Comparison of ENCODE assay signal across 8 cellular contexts in the genomic region with DNA sequence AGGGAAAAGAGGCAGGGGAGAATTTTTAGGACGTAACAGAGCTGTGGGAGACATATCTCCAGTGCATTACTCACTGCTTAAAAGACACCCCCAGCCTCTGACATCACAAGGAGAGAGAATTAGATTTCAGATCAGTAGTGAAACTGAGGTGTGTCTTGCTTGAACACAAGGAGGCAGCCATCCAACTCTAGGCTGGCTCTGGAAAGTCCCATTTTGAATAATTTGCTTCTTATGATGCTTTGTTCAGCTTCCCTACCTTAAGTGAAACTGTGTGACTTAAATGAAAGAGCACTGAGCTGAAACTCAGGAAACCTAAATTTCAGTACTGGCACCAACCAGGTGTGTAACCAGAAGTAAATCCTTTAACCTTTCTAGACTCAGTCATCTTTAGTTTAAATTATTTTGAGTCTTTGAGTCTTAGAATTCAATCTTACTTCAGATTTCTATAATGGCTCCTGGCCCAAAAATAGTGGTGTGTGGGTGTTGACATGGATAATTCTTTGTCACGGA.
DNase-seq lines count a peak whose midpoint lies in the region; ATAC-seq and TF ChIP-seq lines count a peak whose summit lies in the region.

No MANE protein-coding gene starts in this region.

- no peak overlapping the region for H3K4me3 Mint-ChIP-seq in T-helper 17 cell
- H3K4me3 Mint-ChIP-seq in chondrocyte (ENCODE audit: unreplicated experiment) = no peak overlapping the region
- no peak overlapping the region for H3K4me3 Mint-ChIP-seq in Caco-2 (ENCODE audit: unreplicated experiment)

- BruUV-seq in Caco-2 (replicated peaks; lab: Mats Ljungman, UMichigan) = no TSS peak

- H3K9ac ChIP-seq in skeletal muscle satellite cell (ENCODE audit: low read depth, low read length) = peak overlapping the region; percentile 19

- H3K27me3 Mint-ChIP-seq in T-helper 17 cell = no peaks in the 10 kb centered on the region
- no peaks in the 10 kb centered on the region for H3K27me3 Mint-ChIP-seq in chondrocyte (ENCODE audit: low read depth)
- no peaks in the 10 kb centered on the region for H3K27me3 Mint-ChIP-seq in Caco-2 (ENCODE audit: insufficient read depth, unreplicated experiment)

- H3K4me3 ChIP-seq in skeletal muscle satellite cell (ENCODE audit: low read length) (no peak overlapping the region), Caco-2 (ENCODE audit: low read depth, low read length) (no peak overlapping the region), H7 (ENCODE audit: insufficient read depth, low read depth, low read length) (no peak overlapping the region)

- H3K9me3 ChIP-seq in T-helper 17 cell (ENCODE audit: control insufficient read depth, low read length, poor library complexity, severe bottlenecking) (no peaks in the 10 kb centered on the region), skeletal muscle satellite cell (replicated peaks; ENCODE audit: low read length) (no peaks in the 10 kb centered on the region), Caco-2 (no peaks in the 10 kb centered on the region)

- CTCF ChIA-PET in Caco-2 (lab: Charles Lee) = no interaction called here

- intact Hi-C loops in Caco-2 (cut with micrococcal nuclease; ENCODE audit: unreplicated experiment) = no loop called here

- peaks cover 13% of the 10 kb centered on the region for H3K4me1 ChIP-seq in skeletal muscle satellite cell (ENCODE audit: control insufficient read depth, insufficient read depth, low read length)
- H3K4me1 ChIP-seq in Caco-2 = no peaks in the 10 kb centered on the region

- no peaks in the 10 kb centered on the region for H3K36me3 ChIP-seq in skeletal muscle satellite cell (ENCODE audit: insufficient read depth, low read length)
- H3K36me3 ChIP-seq in Caco-2 (ENCODE audit: control insufficient read depth, insufficient read depth, low read length) = no peaks in the 10 kb centered on the region
- H3K36me3 ChIP-seq in H7 (replicated peaks; ENCODE audit: control insufficient read depth, insufficient read depth, low read length) = no peaks in the 10 kb centered on the region

- H3K9me3 Mint-ChIP-seq in chondrocyte (ENCODE audit: low read depth) = no peaks in the 10 kb centered on the region
- no peaks in the 10 kb centered on the region for H3K9me3 Mint-ChIP-seq in Caco-2 (ENCODE audit: unreplicated experiment)

- peak; percentile 50 for TF ChIP-seq CTCF in chondrocyte (IDR thresholded peaks at IDR 0.05)
- no peak for TF ChIP-seq CTCF in Caco-2 (IDR thresholded peaks at IDR 0.05; ENCODE audit: insufficient read depth in 1 of 2, low read depth in 1 of 2, low read length in 1 of 2, severe bottlenecking in 1 of 2, unreplicated experiment in 1 of 2)

- H3K4me2 ChIP-seq in skeletal muscle satellite cell (ENCODE audit: low read length) = peak overlapping the region; percentile 37

- H3K4me1 Mint-ChIP-seq in T-helper 17 cell (peaks cover 55% of the 10 kb centered on the region), chondrocyte (ENCODE audit: low read depth) (peaks cover 14% of the 10 kb centered on the region), Caco-2 (ENCODE audit: low read depth, unreplicated experiment) (no peaks in the 10 kb centered on the region)

- H3K27me3 ChIP-seq in skeletal muscle satellite cell (ENCODE audit: control insufficient read depth, insufficient read depth, low read length) (no peaks in the 10 kb centered on the region), Caco-2 (replicated peaks; ENCODE audit: control insufficient read depth, insufficient read depth, low read length) (no peaks in the 10 kb centered on the region), H7 (ENCODE audit: control insufficient read depth, insufficient read depth, low read length) (no peaks in the 10 kb centered on the region)

- no peaks in the 10 kb centered on the region for H3K36me3 Mint-ChIP-seq in T-helper 17 cell (ENCODE audit: low read depth)
- no peaks in the 10 kb centered on the region for H3K36me3 Mint-ChIP-seq in chondrocyte (ENCODE audit: low read depth)
- H3K36me3 Mint-ChIP-seq in Caco-2 (ENCODE audit: insufficient read depth, unreplicated experiment) = no peaks in the 10 kb centered on the region

- peak; percentile 77 for ATAC-seq in GM18868 (IDR thresholded peaks at IDR 0.05; ENCODE audit: unreplicated experiment)
- peak; percentile 75 for ATAC-seq in HG02884 (IDR thresholded peaks at IDR 0.05; ENCODE audit: unreplicated experiment)
- peak; percentile 96 for ATAC-seq in T-helper 17 cell

- POLR2A ChIA-PET in Caco-2 (lab: Charles Lee) = no interaction called here

- H3K27ac Mint-ChIP-seq in T-helper 17 cell (peak overlapping the region; percentile 83), chondrocyte (ENCODE audit: unreplicated experiment) (no peak overlapping the region), Caco-2 (ENCODE audit: unreplicated experiment) (no peak overlapping the region)

- DNase-seq in T-helper 17 cell (peak in 2 of 3 donors; percentile 36 to 37), chondrocyte (ENCODE audit: low spot score) (no peak), Caco-2 (no peak), H7 (no peak), SW480 (ENCODE audit: low spot score) (no peak)

Comparison
In these comparisons a context has a peak if more than half of its experiments do, and no peak if none do; other contexts are left out.
1. DNase-seq: peak in T-helper 17 cell (2 of 3); none in chondrocyte (single experiment), Caco-2 (0 of 2), H7 (single experiment) and SW480 (single experiment).
2. Peak in every context shown above with its lines, with median percentiles within 50 percentile points of each other: ATAC-seq.